8 cellular contexts compared by ENCODE assay signal in the genomic region with DNA sequence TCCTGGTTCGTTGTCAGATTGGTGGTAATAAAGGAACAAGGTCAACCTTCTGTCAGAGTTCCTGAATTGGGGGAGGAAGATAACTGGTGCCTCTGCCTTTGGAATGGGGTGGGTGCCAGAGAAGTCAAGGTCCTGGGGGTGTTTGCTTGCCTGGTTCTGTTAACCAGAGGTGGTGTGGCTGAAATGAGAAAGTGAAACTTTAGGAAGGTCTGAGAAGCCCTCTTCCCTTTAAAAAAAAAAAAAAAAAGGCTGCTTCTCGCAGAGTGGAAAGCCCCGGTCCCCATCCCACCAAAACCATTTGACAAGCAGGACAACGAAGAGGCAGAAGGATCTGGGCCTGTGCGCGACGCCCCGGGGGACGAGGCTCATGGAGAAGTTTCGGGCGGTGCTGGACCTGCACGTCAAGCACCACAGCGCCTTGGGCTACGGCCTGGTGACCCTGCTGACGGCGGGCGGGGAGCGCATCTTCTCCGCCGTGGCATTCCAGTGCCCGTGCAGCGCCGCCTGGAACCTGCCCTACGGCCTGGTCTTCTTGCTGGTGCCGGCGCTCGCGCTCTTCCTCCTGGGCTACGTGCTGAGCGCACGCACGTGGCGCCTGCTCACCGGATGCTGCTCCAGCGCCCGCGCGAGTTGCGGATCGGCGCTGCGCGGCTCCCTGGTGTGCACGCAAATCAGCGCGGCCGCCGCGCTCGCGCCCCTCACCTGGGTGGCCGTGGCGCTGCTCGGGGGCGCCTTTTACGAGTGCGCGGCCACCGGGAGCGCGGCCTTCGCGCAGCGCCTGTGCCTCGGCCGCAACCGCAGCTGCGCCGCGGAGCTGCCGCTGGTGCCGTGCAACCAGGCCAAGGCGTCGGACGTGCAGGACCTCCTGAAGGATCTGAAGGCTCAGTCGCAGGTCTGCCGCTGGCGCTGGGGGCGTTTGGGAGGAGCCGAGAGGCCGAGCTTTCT. TPM values are rescaled to one million over a fixed set of nuclear protein-coding genes. Genes with fewer than 3 reads are reported as not detected.
DNase-seq lines count a peak whose midpoint lies in the region; ATAC-seq and TF ChIP-seq lines count a peak whose summit lies in the region.

No MANE protein-coding gene starts in this region.

- CTCF ChIA-PET in Calu3 (lab: Charles Lee), result interaction anchor here (1.0 kb wide), 1 partner anchor 11 kb away, joined by 4 read pairs; no protein-coding TSS in a partner anchor
- CTCF ChIA-PET in WTC11 (lab: Charles Lee), result interaction anchor here (0.7 to 1.5 kb wide), 5 partner anchors 11 to 174 kb away, joined by 3 to 4 read pairs (median 3); no protein-coding TSS in a partner anchor

- peak overlapping the region; percentile 76 for H3K4me3 Mint-ChIP-seq in Calu3 (ENCODE audit: low read depth, unreplicated experiment)
- H3K4me3 Mint-ChIP-seq in WTC11, result peak overlapping the region; percentile 60

- POLR2A ChIA-PET in WTC11 (lab: Charles Lee), result no interaction called here

- H3K9me3 Mint-ChIP-seq in Calu3 (ENCODE audit: low read depth, unreplicated experiment), result no peaks in the 10 kb centered on the region
- no peaks in the 10 kb centered on the region for H3K9me3 Mint-ChIP-seq in WTC11

- no TSS peak for BruUV-seq in Calu3 (replicated peaks; lab: Mats Ljungman, UMichigan)

- TF ChIP-seq CTCF in Calu3 (IDR thresholded peaks at IDR 0.05; ENCODE audit: unreplicated experiment) (no peak), WTC11 (IDR thresholded peaks at IDR 0.05) (no peak)

- peak; percentile 51 for DNase-seq in Calu3
- DNase-seq in WTC11 (ENCODE audit: low spot score), result peak; percentile 86
- DNase-seq in ecto neural progenitor cell (ENCODE audit: low spot score), result peak; percentile 82
- peak; percentile 52 to 57 for DNase-seq in lung microvascular endothelial cell (ENCODE audit: low read depth in 2 of 2)
- DNase-seq in stimulated activated CD8-positive, alpha-beta memory T cell treated with anti-CD3 and anti-CD28 coated beads, Interleukin-15, amount 100 ng/mL, for 24 hours (ENCODE audit: low read depth), result peak; percentile 3
- DNase-seq in NK-92 treated with Interleukin-12 subunit alpha and Interleukin-12 subunit beta, amount 100 ng/mL, for 24 hours (lab: John Stamatoyannopoulos, UW), result no peak

- intact Hi-C loops in Calu3 (cut with micrococcal nuclease; ENCODE audit: unreplicated experiment), result loop anchor here (10.0 kb wide), 1 partner anchor 1063 kb away; no protein-coding TSS in a partner anchor

- H3K36me3 Mint-ChIP-seq in Calu3 (ENCODE audit: insufficient read depth, unreplicated experiment), result peaks cover 14% of the 10 kb centered on the region
- no peaks in the 10 kb centered on the region for H3K36me3 Mint-ChIP-seq in WTC11

- ATAC-seq in GM19463 (IDR thresholded peaks at IDR 0.05; ENCODE audit: unreplicated experiment), result peak; percentile 78
- ATAC-seq in HG03571 (IDR thresholded peaks at IDR 0.05; ENCODE audit: unreplicated experiment), result peak; percentile 80
- ATAC-seq in WTC11, result peak; percentile 92

- H3K4me1 Mint-ChIP-seq in Calu3 (ENCODE audit: low read depth, unreplicated experiment) (peaks cover 11% of the 10 kb centered on the region), WTC11 (peaks cover 30% of the 10 kb centered on the region)

- H3K27ac Mint-ChIP-seq in Calu3 (ENCODE audit: unreplicated experiment), result peak overlapping the region; percentile 47
- no peak overlapping the region for H3K27ac Mint-ChIP-seq in WTC11

- H3K27me3 Mint-ChIP-seq in Calu3 (ENCODE audit: unreplicated experiment) (peaks cover 59% of the 10 kb centered on the region), WTC11 (ENCODE audit: low read depth) (peaks cover 56% of the 10 kb centered on the region)

TF ChIP-seq in WTC11, 78 proteins besides CTCF, POLR2A, EP300 and RAD21 (continues in another document):
- peak; percentile 77 for TF ChIP-seq ZNF263 (CRISPR knock-in tag; IDR thresholded peaks at IDR 0.05; ENCODE audit: low read depth)
- peak; percentile 65 for TF ChIP-seq ZNF121 (CRISPR knock-in tag; IDR thresholded peaks at IDR 0.05)
- TF ChIP-seq TEAD1 (CRISPR knock-in tag; IDR thresholded peaks at IDR 0.05), result peak; percentile 98
- TF ChIP-seq CREM (CRISPR knock-in tag; IDR thresholded peaks at IDR 0.05), result peak; percentile 92
- TF ChIP-seq TCF7 (CRISPR knock-in tag; IDR thresholded peaks at IDR 0.05; ENCODE audit: low read depth), result peak; percentile 93; the same call in 1 of the 2 replicates
- peak; percentile 92 for TF ChIP-seq FOXK1 (CRISPR knock-in tag; IDR thresholded peaks at IDR 0.05)
- TF ChIP-seq EMX1 (CRISPR knock-in tag; IDR thresholded peaks at IDR 0.05), result no peak
- TF ChIP-seq ETV6 (CRISPR knock-in tag; IDR thresholded peaks at IDR 0.05), result peak; percentile 96; the same call in 1 of the 2 replicates
- TF ChIP-seq PRRX2 (CRISPR knock-in tag; IDR thresholded peaks at IDR 0.05), result no peak
- TF ChIP-seq ZNF138 (CRISPR knock-in tag; conservative IDR thresholded peaks at IDR 0.05), result peak; percentile 92; the same call in 1 of the 2 replicates
- TF ChIP-seq JUN (CRISPR knock-in tag; IDR thresholded peaks at IDR 0.05), result peak; percentile 45; the same call in 1 of the 2 replicates
- TF ChIP-seq CBFB (CRISPR knock-in tag; IDR thresholded peaks at IDR 0.05; ENCODE audit: low read depth), result peak; percentile 82; the same call in 1 of the 2 replicates
- TF ChIP-seq STAT6 (CRISPR knock-in tag; conservative IDR thresholded peaks at IDR 0.05; ENCODE audit: low read depth), result peak; percentile 78; the same call in 1 of the 2 replicates
- TF ChIP-seq, protein P1, sequence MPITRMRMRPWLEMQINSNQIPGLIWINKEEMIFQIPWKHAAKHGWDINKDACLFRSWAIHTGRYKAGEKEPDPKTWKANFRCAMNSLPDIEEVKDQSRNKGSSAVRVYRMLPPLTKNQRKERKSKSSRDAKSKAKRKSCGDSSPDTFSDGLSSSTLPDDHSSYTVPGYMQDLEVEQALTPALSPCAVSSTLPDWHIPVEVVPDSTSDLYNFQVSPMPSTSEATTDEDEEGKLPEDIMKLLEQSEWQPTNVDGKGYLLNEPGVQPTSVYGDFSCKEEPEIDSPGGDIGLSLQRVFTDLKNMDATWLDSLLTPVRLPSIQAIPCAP (CRISPR knock-in tag; IDR thresholded peaks at IDR 0.05), result peak; percentile 94
- TF ChIP-seq KAT7 (CRISPR knock-in tag; IDR thresholded peaks at IDR 0.05; ENCODE audit: borderline replicate concordance), result peak; percentile 98
- TF ChIP-seq, protein P2, sequence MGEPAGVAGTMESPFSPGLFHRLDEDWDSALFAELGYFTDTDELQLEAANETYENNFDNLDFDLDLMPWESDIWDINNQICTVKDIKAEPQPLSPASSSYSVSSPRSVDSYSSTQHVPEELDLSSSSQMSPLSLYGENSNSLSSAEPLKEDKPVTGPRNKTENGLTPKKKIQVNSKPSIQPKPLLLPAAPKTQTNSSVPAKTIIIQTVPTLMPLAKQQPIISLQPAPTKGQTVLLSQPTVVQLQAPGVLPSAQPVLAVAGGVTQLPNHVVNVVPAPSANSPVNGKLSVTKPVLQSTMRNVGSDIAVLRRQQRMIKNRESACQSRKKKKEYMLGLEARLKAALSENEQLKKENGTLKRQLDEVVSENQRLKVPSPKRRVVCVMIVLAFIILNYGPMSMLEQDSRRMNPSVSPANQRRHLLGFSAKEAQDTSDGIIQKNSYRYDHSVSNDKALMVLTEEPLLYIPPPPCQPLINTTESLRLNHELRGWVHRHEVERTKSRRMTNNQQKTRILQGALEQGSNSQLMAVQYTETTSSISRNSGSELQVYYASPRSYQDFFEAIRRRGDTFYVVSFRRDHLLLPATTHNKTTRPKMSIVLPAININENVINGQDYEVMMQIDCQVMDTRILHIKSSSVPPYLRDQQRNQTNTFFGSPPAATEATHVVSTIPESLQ (CRISPR knock-in tag; IDR thresholded peaks at IDR 0.05), result no peak

RNA-seq across cellular contexts. Expression of gene CALHM6, which starts 0.7 kb away (rescaled TPM):
- total RNA-seq in Calu3 (2022) (1.4 TPM in 1 of 2 replicates, not detected in the other), WTC11 (2021) (0.21 to 1.4 TPM (median 0.44 TPM) in 3 replicates), lung microvascular endothelial cell (1.1 and 2.6 TPM in 2 replicates)

RNA-seq across cellular contexts. Expression of gene CALHM5, which starts 49.6 kb away (rescaled TPM):
- total RNA-seq in Calu3 (2022), result 0.05 TPM in 1 of 2 replicates, not detected in the other
- total RNA-seq in WTC11 (2021), result 0.07 to 0.11 TPM (median 0.09 TPM) in 3 replicates
- 0.40 and 1.5 TPM in 2 replicates for total RNA-seq in lung microvascular endothelial cell
